In genomic region chr15:49693491-49693890, GRCh38 we compare ENCODE assay signal across 1 cellular context.
TF ChIP-seq lines count a peak whose summit lies in the region.

No MANE protein-coding gene starts in this region.

TF ChIP-seq in IMR-90, 13 proteins besides CTCF, POLR2A, EP300 and RAD21:
- TF ChIP-seq, protein P1, sequence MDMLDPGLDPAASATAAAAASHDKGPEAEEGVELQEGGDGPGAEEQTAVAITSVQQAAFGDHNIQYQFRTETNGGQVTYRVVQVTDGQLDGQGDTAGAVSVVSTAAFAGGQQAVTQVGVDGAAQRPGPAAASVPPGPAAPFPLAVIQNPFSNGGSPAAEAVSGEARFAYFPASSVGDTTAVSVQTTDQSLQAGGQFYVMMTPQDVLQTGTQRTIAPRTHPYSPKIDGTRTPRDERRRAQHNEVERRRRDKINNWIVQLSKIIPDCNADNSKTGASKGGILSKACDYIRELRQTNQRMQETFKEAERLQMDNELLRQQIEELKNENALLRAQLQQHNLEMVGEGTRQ (IDR thresholded peaks at IDR 0.05; ENCODE audit: low read depth, low read length): no peak
- TF ChIP-seq MAZ (IDR thresholded peaks at IDR 0.05; ENCODE audit: borderline replicate concordance, low read depth, low read length): no peak
- TF ChIP-seq NFE2L2 (IDR thresholded peaks at IDR 0.05; ENCODE audit: low read depth, low read length): no peak
- TF ChIP-seq MAFK (IDR thresholded peaks at IDR 0.05; ENCODE audit: low read depth, low read length): no peak
- TF ChIP-seq RCOR1 (IDR thresholded peaks at IDR 0.05; ENCODE audit: insufficient replicate concordance, low read length): no peak
- no peak for TF ChIP-seq CHD1 (IDR thresholded peaks at IDR 0.05; ENCODE audit: low read depth, low read length)
- TF ChIP-seq FOS (IDR thresholded peaks at IDR 0.05; ENCODE audit: low read depth, low read length): no peak
- TF ChIP-seq SMC3 (IDR thresholded peaks at IDR 0.05; ENCODE audit: low read depth, low read length): no peak
- TF ChIP-seq RFX5 (IDR thresholded peaks at IDR 0.05; ENCODE audit: low read depth, low read length): no peak
- TF ChIP-seq BHLHE40 (IDR thresholded peaks at IDR 0.05; ENCODE audit: low read depth, low read length): no peak
- no peak for TF ChIP-seq MXI1 (IDR thresholded peaks at IDR 0.05; ENCODE audit: borderline replicate concordance, low read depth, low read length)
- no peak for TF ChIP-seq CEBPB (IDR thresholded peaks at IDR 0.05; ENCODE audit: low read depth, low read length)
- no peak for TF ChIP-seq ELK1 (IDR thresholded peaks at IDR 0.05; ENCODE audit: borderline replicate concordance, low read depth, low read length)
